ENCODE assay signal across 12 cellular contexts in the genomic region with DNA sequence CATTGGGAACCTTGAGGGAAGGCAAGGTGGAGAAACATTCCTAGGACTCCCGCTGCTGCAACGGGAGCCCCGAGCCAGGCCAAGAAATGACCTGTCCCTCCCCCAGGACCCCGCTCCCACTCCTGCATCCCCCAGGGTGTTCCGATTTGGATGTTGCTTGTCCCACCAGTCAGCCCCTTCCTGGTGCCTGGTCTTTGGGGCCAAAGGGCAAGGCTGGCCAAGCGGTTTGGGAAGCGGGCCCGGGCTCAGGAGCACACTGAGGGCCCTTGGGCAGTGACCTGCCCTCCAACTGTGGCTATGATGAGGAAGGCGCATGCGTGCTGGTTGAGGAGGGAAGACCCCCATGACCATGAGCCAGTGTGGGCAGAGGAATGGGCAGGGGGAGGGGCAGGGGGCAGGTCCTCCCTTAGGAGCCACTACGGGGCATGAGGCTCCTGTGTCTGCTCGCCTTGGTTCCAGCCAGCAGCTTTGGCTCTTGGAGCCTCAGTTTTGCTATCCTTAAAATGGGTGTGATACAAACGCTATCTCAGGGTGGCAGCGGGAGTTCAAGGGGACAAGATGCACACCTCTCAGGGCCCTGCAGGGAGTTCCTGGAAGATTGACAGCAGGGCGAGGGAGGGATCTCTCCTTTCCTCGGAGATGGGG. TPM values are rescaled to one million over a fixed set of nuclear protein-coding genes. Genes with fewer than 3 reads are reported as not detected.
A peak's percentile ranks its signal among the peaks of the same experiment; 100 is the strongest.
DNase-seq lines count a peak whose midpoint lies in the region; ATAC-seq and TF ChIP-seq lines count a peak whose summit lies in the region.
"Had no signal": no experiment of that assay in that cellular context is flagged by ENCODE, and none has a peak within 500 bp of the region (broad histone marks: within the 10 kb centered on the region; RNA-seq: fewer than 3 reads in every experiment).

No MANE protein-coding gene starts in this region.

- H3K4me3 ChIP-seq in coronary artery (no peak overlapping the region), lung (no peak overlapping the region), smooth muscle cell (no peak overlapping the region), SK-N-SH (ENCODE audit: low read depth in 2 of 2, low read length in 1 of 2) (no peak overlapping the region)

- H4K20me1 ChIP-seq in H9 (ENCODE audit: control insufficient read depth, insufficient read depth, insufficient read length) = no peaks in the 10 kb centered on the region
- H4K20me1 ChIP-seq in smooth muscle cell (ENCODE audit: low read depth) = no peaks in the 10 kb centered on the region
- no peaks in the 10 kb centered on the region for H4K20me1 ChIP-seq in SK-N-SH (ENCODE audit: insufficient read depth)

- H2BK5ac ChIP-seq in H9 (ENCODE audit: insufficient read length, low read length) = no peak overlapping the region

- H2AK5ac ChIP-seq in H9 (ENCODE audit: insufficient read length, low read length) = no peak overlapping the region

- ATAC-seq in lung (ENCODE audit: insufficient read depth, low FRiP score) = no peak
- ATAC-seq in GM19467 (IDR thresholded peaks at IDR 0.05; ENCODE audit: unreplicated experiment) = no peak

- H3K79me2 ChIP-seq in H9 (ENCODE audit: insufficient read depth, low read length) (no peaks in the 10 kb centered on the region), smooth muscle cell (ENCODE audit: low read depth) (no peaks in the 10 kb centered on the region), SK-N-SH (ENCODE audit: insufficient read depth) (no peaks in the 10 kb centered on the region)

- CTCF ChIA-PET in SK-N-SH (lab: Yijun Ruan, JAX) = interaction anchor here (1.3 kb wide), 1 partner anchor 9 kb away, joined by 3 read pairs; no protein-coding TSS in a partner anchor

- no peak overlapping the region for H4K91ac ChIP-seq in H9 (ENCODE audit: insufficient read length, low read depth, low read length)

- H3K27me3 ChIP-seq in H9 (ENCODE audit: insufficient read depth, low read length) (no peaks in the 10 kb centered on the region), lung (ENCODE audit: control insufficient read depth, insufficient read depth) (no peaks in the 10 kb centered on the region), smooth muscle cell (ENCODE audit: low read depth) (no peaks in the 10 kb centered on the region), SK-N-SH (ENCODE audit: insufficient read depth) (no peaks in the 10 kb centered on the region)

- no peak overlapping the region for H3T11ph ChIP-seq in H9 (ENCODE audit: low read length)

- H3K4me1 Mint-ChIP-seq in H9 = peaks cover 2 to 28% of the 10 kb centered on the region in 2 experiments; a peak in 3 of 4 replicates

- no peak for DNase-seq in H9
- DNase-seq in coronary artery (ENCODE audit: low spot score) = no peak
- no peak for DNase-seq in lung (ENCODE audit: low spot score)
- no peak for DNase-seq in smooth muscle cell (lab: John Stamatoyannopoulos, UW; ENCODE audit: unreplicated experiment)
- DNase-seq in NCI-H748 treated with DMSO at 0.1 percent for 48 hours (lab: John Stamatoyannopoulos, UW) = no peak
- no peak for DNase-seq in NCI-H2227 treated with DMSO at 0.1 percent for 48 hours (lab: John Stamatoyannopoulos, UW)
- DNase-seq in SK-N-SH = no peak
- DNase-seq: activated naive CD8-positive, alpha-beta T cell treated with anti-CD3 and anti-CD28 coated beads for 36 hours; AML-193; dermis blood vessel endothelial cell; foreskin melanocyte had no signal

- H2BK15ac ChIP-seq in H9 (ENCODE audit: low read depth, low read length) = no peak overlapping the region

- no peak overlapping the region for H3K56ac ChIP-seq in H9 (ENCODE audit: insufficient read length, low read depth, low read length)

- no peak overlapping the region for H3K4ac ChIP-seq in H9 (ENCODE audit: low read depth, low read length)

- no peak overlapping the region for H2BK12ac ChIP-seq in H9 (ENCODE audit: insufficient read length, low read depth, low read length)

- H3K36me3 ChIP-seq in lung (ENCODE audit: control insufficient read depth in 2 of 2, insufficient read depth in 2 of 2, low read length in 2 of 2) = no peaks in the 10 kb centered on the region
- no peaks in the 10 kb centered on the region for H3K36me3 ChIP-seq in smooth muscle cell (ENCODE audit: low read depth)
- H3K36me3 ChIP-seq in SK-N-SH (replicated peaks in 1 of 2; ENCODE audit: control insufficient read depth in 1 of 2, insufficient read depth in 2 of 2, low read length in 1 of 2) = no peaks in the 10 kb centered on the region

- H2BK20ac ChIP-seq in H9 (ENCODE audit: low read depth, low read length, poor library complexity, severe bottlenecking) = no peak overlapping the region

- POLR2A ChIA-PET in SK-N-SH (lab: Yijun Ruan, JAX) = interaction anchor here (1.1 kb wide), 1 partner anchor 49 kb away, joined by 3 read pairs; no protein-coding TSS in a partner anchor

- H2BK120ac ChIP-seq in H9 (ENCODE audit: low read depth, low read length, poor library complexity, severe bottlenecking) = no peak overlapping the region

- H3K79me1 ChIP-seq in H9 (ENCODE audit: insufficient read depth, low read depth, low read length, poor library complexity, severe bottlenecking) = no peaks in the 10 kb centered on the region

- H4K8ac ChIP-seq in H9 (replicated peaks; ENCODE audit: insufficient read length, low read depth, low read length) = no peak overlapping the region

- no peaks in the 10 kb centered on the region for H3K9me3 ChIP-seq in H9 (ENCODE audit: control insufficient read depth, low read depth, low read length)
- peaks cover 0 to 2% of the 10 kb centered on the region in 2 donors for H3K9me3 ChIP-seq in lung (ENCODE audit: control insufficient read depth in 2 of 2, insufficient read depth in 1 of 2, low read length in 1 of 2)
- no peaks in the 10 kb centered on the region for H3K9me3 ChIP-seq in smooth muscle cell (replicated peaks; ENCODE audit: low read depth)
- H3K9me3 ChIP-seq in SK-N-SH = no peaks in the 10 kb centered on the region

- TF ChIP-seq RAD21 in SK-N-SH (IDR thresholded peaks at IDR 0.05; ENCODE audit: low read length) = no peak

- H3K27ac ChIP-seq in H9 (ENCODE audit: insufficient read length, low read depth, low read length) (no peak overlapping the region), coronary artery (peak overlapping the region; percentile 87 to 98), lung (ENCODE audit: low read depth in 1 of 2, low read length in 1 of 2) (peak overlapping the region; percentile 61 to 85), smooth muscle cell (ENCODE audit: low read depth) (no peak overlapping the region), SK-N-SH (ENCODE audit: low read depth in 2 of 2, low read length in 1 of 2) (peak overlapping the region in 1 of 2 experiments; percentile 90; a peak in 2 of 4 replicates)

- H3F3A ChIP-seq in smooth muscle cell (ENCODE audit: low read depth) (no peaks in the 10 kb centered on the region), SK-N-SH (replicated peaks; ENCODE audit: insufficient read depth) (no peaks in the 10 kb centered on the region)

- no peak for TF ChIP-seq EP300 in SK-N-SH (IDR thresholded peaks at IDR 0.05; ENCODE audit: borderline replicate concordance in 1 of 2, low read depth in 1 of 2, low read length in 1 of 2)

- H3K9me2 ChIP-seq in SK-N-SH = no peaks in the 10 kb centered on the region

- WGBS in H9 (ENCODE audit: extremely low coverage, insufficient read length, low lambda C conversion rate) = no CpG with 5 or more reads among the region's 16 CpGs
- WGBS in lung, 2 donors = 91 to 92% methylated on average over 16 of the region's 16 CpGs
- WGBS in smooth muscle cell (ENCODE audit: low lambda C conversion rate) = 95% methylated on average over 16 of the region's 16 CpGs
- 80% methylated on average over 12 of the region's 16 CpGs for WGBS in SK-N-SH (ENCODE audit: low lambda C conversion rate)

- no peaks in the 10 kb centered on the region for H3K23me2 ChIP-seq in H9 (ENCODE audit: insufficient read length, low read depth, low read length, poor library complexity, severe bottlenecking)

- H3K9ac ChIP-seq in H9 (ENCODE audit: extremely low read depth, insufficient read length, low read length) (no peak overlapping the region), smooth muscle cell (ENCODE audit: low read depth) (no peak overlapping the region), SK-N-SH (no peak overlapping the region)

- H2AFZ ChIP-seq in H9 (ENCODE audit: low read length) (no peak overlapping the region), smooth muscle cell (ENCODE audit: low read depth) (peak overlapping the region; percentile 76), SK-N-SH (ENCODE audit: low read depth) (no peak overlapping the region)

- H3K4me2 ChIP-seq in H9 (ENCODE audit: insufficient read depth, insufficient read length, low read length) = no peak overlapping the region
- H3K4me2 ChIP-seq in smooth muscle cell = peak overlapping the region; percentile 50
- no peak overlapping the region for H3K4me2 ChIP-seq in SK-N-SH

- H3K18ac ChIP-seq in H9 (ENCODE audit: insufficient read length, low read depth, low read length) = no peak overlapping the region

- H3K23ac ChIP-seq in H9 (ENCODE audit: insufficient read length, low read depth, low read length) = no peak overlapping the region

- H3K4me3 Mint-ChIP-seq in H9 = no peak overlapping the region

- H4K5ac ChIP-seq in H9 (ENCODE audit: insufficient read length, low read depth, low read length) = no peak overlapping the region

- no peaks in the 10 kb centered on the region; a peak in 1 of 7 replicates for H3K36me3 Mint-ChIP-seq in H9 (ENCODE audit: insufficient read depth in 1 of 3, low read depth in 3 of 3)
- H3K36me3 Mint-ChIP-seq: activated naive CD8-positive, alpha-beta T cell treated with anti-CD3 and anti-CD28 coated beads for 36 hours had no signal

- H3K4me1 ChIP-seq in H9 (ENCODE audit: insufficient read depth, low read length) = no peaks in the 10 kb centered on the region
- H3K4me1 ChIP-seq in lung (ENCODE audit: control insufficient read depth in 2 of 2, insufficient read depth in 2 of 2, low read length in 2 of 2) = peaks cover 0 to 9% of the 10 kb centered on the region in 2 donors
- peaks cover 12% of the 10 kb centered on the region for H3K4me1 ChIP-seq in smooth muscle cell (ENCODE audit: low read depth)
- H3K4me1 ChIP-seq in SK-N-SH (ENCODE audit: control insufficient read depth in 1 of 2, insufficient read depth in 2 of 2, low read depth in 1 of 2, low read length in 1 of 2) = peaks cover 0 to 37% of the 10 kb centered on the region in 2 experiments; a peak in 1 of 4 replicates

- no peak for TF ChIP-seq CTCF in H9 (conservative IDR thresholded peaks at IDR 0.05)
- no peak for TF ChIP-seq CTCF in coronary artery (IDR thresholded peaks at IDR 0.05)
- no peak for TF ChIP-seq CTCF in lung (IDR thresholded peaks at IDR 0.05; ENCODE audit: control extremely low read depth, extremely low read depth)
- TF ChIP-seq CTCF in smooth muscle cell (IDR thresholded peaks at IDR 0.05; ENCODE audit: borderline replicate concordance, insufficient read depth, poor library complexity, severe bottlenecking) = no peak
- TF ChIP-seq CTCF in SK-N-SH (IDR thresholded peaks at IDR 0.05) = no peak

- H3K27me3 Mint-ChIP-seq in H9 (ENCODE audit: low read depth) = peaks cover 11% of the 10 kb centered on the region
- H3K27me3 Mint-ChIP-seq: activated naive CD8-positive, alpha-beta T cell treated with anti-CD3 and anti-CD28 coated beads for 36 hours had no signal

- peaks cover 0 to 9% of the 10 kb centered on the region in 2 experiments; a peak in 4 of 5 replicates for H3K9me3 Mint-ChIP-seq in H9

- no peak overlapping the region for H3K14ac ChIP-seq in H9 (ENCODE audit: insufficient read depth, low read length)

- H3K27ac Mint-ChIP-seq in H9 = peak overlapping the region in 2 of 3 experiments; percentile 94 to 96; a peak in 3 of 7 replicates
- H3K27ac Mint-ChIP-seq: activated naive CD8-positive, alpha-beta T cell treated with anti-CD3 and anti-CD28 coated beads for 36 hours had no signal

RNA-seq across cellular contexts. Expression of a gene that starts 50.4 kb away (rescaled TPM):
- total RNA-seq in H9 (2021) = 66.8 and 67.9 TPM in 2 replicates
- total RNA-seq in lung = 10 to 100 TPM; 32.3 to 38.6 TPM
- 10 to 100 TPM; 23.1 to 29.5 TPM for polyA plus RNA-seq in lung
- total RNA-seq in smooth muscle cell = 12.7 and 15.2 TPM in 2 replicates
- polyA plus RNA-seq in smooth muscle cell = 12.0 and 15.7 TPM in 2 replicates
- 8.8 and 11.5 TPM in 2 replicates for polyA plus RNA-seq in SK-N-SH (2012; rRNA removed)
- 6.7 and 10.6 TPM in 2 replicates for polyA plus RNA-seq in SK-N-SH (2012; cell fraction: cytosol; rRNA removed)
- polyA plus RNA-seq in SK-N-SH (2012; cell fraction: nucleus; rRNA removed) = 8.7 and 11.0 TPM in 2 replicates

Comparison
In these comparisons a context has a peak if more than half of its experiments do, and no peak if none do; other contexts are left out.
1. H3K27ac ChIP-seq: peak in coronary artery (2 of 2) and lung (2 of 2); none in H9 (single experiment) and smooth muscle cell (single experiment).